Comparison of ENCODE assay signal across 15 cellular contexts in genomic region chr4:23058113-23058512, GRCh38.
DNase-seq lines count a peak whose midpoint lies in the region; ATAC-seq, FAIRE-seq and TF ChIP-seq lines count a peak whose summit lies in the region.
"Had no signal": no experiment of that assay in that cellular context is flagged by ENCODE, and none has a peak within 500 bp of the region (broad histone marks: within the 10 kb centered on the region; RNA-seq: fewer than 3 reads in every experiment).

No MANE protein-coding gene starts in this region.

- POLR2A ChIA-PET in activated CD4-positive, alpha-beta T cell treated with anti-CD3 and anti-CD28 coated beads for 36 hours (lab: Charles Lee), result no interaction called here

- CTCF ChIA-PET in activated CD4-positive, alpha-beta T cell treated with anti-CD3 and anti-CD28 coated beads for 36 hours (lab: Charles Lee), result no interaction called here

- H3K4me3 Mint-ChIP-seq in activated CD4-positive, alpha-beta T cell treated with anti-CD3 and anti-CD28 coated beads for 36 hours, result no peak overlapping the region
- H3K4me3 Mint-ChIP-seq in glutamatergic neuron (ENCODE audit: unreplicated experiment), result no peak overlapping the region
- no peak overlapping the region for H3K4me3 Mint-ChIP-seq in activated naive CD8-positive, alpha-beta T cell treated with anti-CD3 and anti-CD28 coated beads, Interleukin-2, amount 50 U/mL, for 24 hours
- H3K4me3 Mint-ChIP-seq: CD14-positive monocyte; CD8-positive, alpha-beta T cell; H9 had no signal

- no peaks in the 10 kb centered on the region for H3K36me3 Mint-ChIP-seq in activated CD4-positive, alpha-beta T cell treated with anti-CD3 and anti-CD28 coated beads for 36 hours (ENCODE audit: low read depth)
- H3K36me3 Mint-ChIP-seq in glutamatergic neuron (ENCODE audit: unreplicated experiment), result no peaks in the 10 kb centered on the region
- no peaks in the 10 kb centered on the region for H3K36me3 Mint-ChIP-seq in activated naive CD8-positive, alpha-beta T cell treated with anti-CD3 and anti-CD28 coated beads, Interleukin-2, amount 50 U/mL, for 24 hours (ENCODE audit: low read depth)
- H3K36me3 Mint-ChIP-seq: CD14-positive monocyte; CD8-positive, alpha-beta T cell had no signal

- intact Hi-C loops in activated CD4-positive, alpha-beta T cell treated with anti-CD3 and anti-CD28 coated beads for 36 hours (cut with DNase I, micrococcal nuclease), result no loop called here

- H3K27ac Mint-ChIP-seq in activated CD4-positive, alpha-beta T cell treated with anti-CD3 and anti-CD28 coated beads for 36 hours, result no peak overlapping the region
- peak overlapping the region; percentile 60 for H3K27ac Mint-ChIP-seq in glutamatergic neuron (ENCODE audit: unreplicated experiment)
- no peak overlapping the region for H3K27ac Mint-ChIP-seq in activated naive CD8-positive, alpha-beta T cell treated with anti-CD3 and anti-CD28 coated beads, Interleukin-2, amount 50 U/mL, for 24 hours
- H3K27ac Mint-ChIP-seq: CD8-positive, alpha-beta T cell had no signal

- peaks cover 3% of the 10 kb centered on the region for H3K9me3 Mint-ChIP-seq in activated CD4-positive, alpha-beta T cell treated with anti-CD3 and anti-CD28 coated beads for 36 hours (ENCODE audit: low read depth)
- no peaks in the 10 kb centered on the region for H3K9me3 Mint-ChIP-seq in glutamatergic neuron (ENCODE audit: unreplicated experiment)
- H3K9me3 Mint-ChIP-seq in activated naive CD8-positive, alpha-beta T cell treated with anti-CD3 and anti-CD28 coated beads, Interleukin-2, amount 50 U/mL, for 24 hours, result peaks cover 12% of the 10 kb centered on the region
- H3K9me3 Mint-ChIP-seq: H9 had no signal

- ATAC-seq in activated CD4-positive, alpha-beta T cell treated with anti-CD3 and anti-CD28 coated beads for 36 hours, result peak; percentile 33
- ATAC-seq in activated naive CD8-positive, alpha-beta T cell treated with anti-CD3 and anti-CD28 coated beads, Interleukin-2, amount 50 U/mL, for 24 hours, result no peak
- ATAC-seq in HG03457 (IDR thresholded peaks at IDR 0.05; ENCODE audit: unreplicated experiment), result no peak
- ATAC-seq: CD8-positive, alpha-beta T cell had no signal

- no peak for FAIRE-seq in RCC 7860 (lab: Jason Lieb, UNC)

- TF ChIP-seq CTCF in glutamatergic neuron (IDR thresholded peaks at IDR 0.05; ENCODE audit: partially characterized antibody, unreplicated experiment), result no peak

- DNase-seq in activated CD4-positive, alpha-beta T cell treated with anti-CD3 and anti-CD28 coated beads for 36 hours, result no peak
- DNase-seq in activated CD4-positive, alpha-beta T cell treated with anti-CD3 and anti-CD28 coated beads, Interleukin-2, amount 50 U/mL, for 48 hours, result no peak
- DNase-seq in RCC 7860 (ENCODE audit: low spot score) (peak; percentile 23), glutamatergic neuron (no peak), renal cortical epithelial cell (ENCODE audit: low read depth) (peak; percentile 34), NCI-H146 treated with DMSO at 0.1 percent for 48 hours (lab: John Stamatoyannopoulos, UW; ENCODE audit: unreplicated experiment) (no peak)
- DNase-seq in activated naive CD8-positive, alpha-beta T cell treated with anti-CD3 and anti-CD28 coated beads, Interleukin-2, amount 50 U/mL, for 24 hours, result no peak
- DNase-seq: CD8-positive, alpha-beta T cell; COR-L47; DND-41; GDM1; GOT3; H9 had no signal

- H3K4me1 Mint-ChIP-seq in activated CD4-positive, alpha-beta T cell treated with anti-CD3 and anti-CD28 coated beads for 36 hours, result no peaks in the 10 kb centered on the region
- H3K4me1 Mint-ChIP-seq in glutamatergic neuron (ENCODE audit: low read depth, unreplicated experiment), result peaks cover 15% of the 10 kb centered on the region
- H3K4me1 Mint-ChIP-seq in activated naive CD8-positive, alpha-beta T cell treated with anti-CD3 and anti-CD28 coated beads, Interleukin-2, amount 50 U/mL, for 24 hours, result no peaks in the 10 kb centered on the region
- H3K4me1 Mint-ChIP-seq: CD14-positive monocyte had no signal

- H3K27me3 Mint-ChIP-seq in activated CD4-positive, alpha-beta T cell treated with anti-CD3 and anti-CD28 coated beads for 36 hours, result no peaks in the 10 kb centered on the region
- H3K27me3 Mint-ChIP-seq in glutamatergic neuron (ENCODE audit: unreplicated experiment), result no peaks in the 10 kb centered on the region
- no peaks in the 10 kb centered on the region for H3K27me3 Mint-ChIP-seq in activated naive CD8-positive, alpha-beta T cell treated with anti-CD3 and anti-CD28 coated beads, Interleukin-2, amount 50 U/mL, for 24 hours

Comparison
In these comparisons a context has a peak if more than half of its experiments do, and no peak if none do; other contexts are left out.
1. DNase-seq: peak in RCC 7860 (single experiment) and renal cortical epithelial cell (single experiment); none in activated CD4-positive, alpha-beta T cell treated with anti-CD3 and anti-CD28 coated beads for 36 hours (single experiment), activated CD4-positive, alpha-beta T cell treated with anti-CD3 and anti-CD28 coated beads, Interleukin-2, amount 50 U/mL, for 48 hours (0 of 2), glutamatergic neuron (single experiment), activated naive CD8-positive, alpha-beta T cell treated with anti-CD3 and anti-CD28 coated beads, Interleukin-2, amount 50 U/mL, for 24 hours (single experiment) and NCI-H146 treated with DMSO at 0.1 percent for 48 hours (single experiment).